1 cellular context compared by ENCODE assay signal in the genomic region with DNA sequence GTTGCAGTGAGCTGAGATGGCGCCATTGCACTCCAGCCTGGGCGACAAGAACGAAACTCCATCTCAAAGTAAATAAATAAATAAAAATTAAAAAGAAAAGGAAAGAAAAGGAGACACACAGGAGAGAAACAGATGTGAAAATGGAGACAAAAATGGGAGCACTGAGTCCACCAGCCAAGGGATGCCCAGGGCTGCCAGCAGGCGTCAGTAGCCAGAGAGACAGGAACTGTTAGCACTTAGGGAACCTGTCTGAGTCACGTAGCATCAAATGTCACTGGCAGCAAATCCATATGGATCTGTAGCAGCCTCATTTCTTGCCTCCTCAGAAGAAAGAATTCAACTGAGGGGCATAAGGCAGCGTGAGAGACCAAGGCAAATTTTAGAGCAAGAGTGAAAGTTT.
TF ChIP-seq lines count a peak whose summit lies in the region.

No MANE protein-coding gene starts in this region.

TF ChIP-seq in H1, 55 proteins besides CTCF, POLR2A, EP300 and RAD21 (continued from another document):
- TF ChIP-seq TEAD4 (IDR thresholded peaks at IDR 0.05; ENCODE audit: low read depth, low read length) (no peak), TAF7 (optimal IDR thresholded peaks at IDR 0.05; ENCODE audit: borderline replicate concordance, low read depth, low read length) (no peak), SP1 (IDR thresholded peaks at IDR 0.05; ENCODE audit: low read depth, low read length) (no peak), TAF1 (IDR thresholded peaks at IDR 0.05; ENCODE audit: low read depth, low read length) (no peak), CREB1 (IDR thresholded peaks at IDR 0.05) (no peak), SIX5 (IDR thresholded peaks at IDR 0.05; ENCODE audit: low read depth, low read length) (no peak), SRF (IDR thresholded peaks at IDR 0.05; ENCODE audit: low read depth, low read length) (no peak), RFX5 (IDR thresholded peaks at IDR 0.05; ENCODE audit: borderline replicate concordance, low read depth, low read length) (no peak), SUZ12 (IDR thresholded peaks at IDR 0.05; ENCODE audit: low read length) (no peak), SIRT6 (IDR thresholded peaks at IDR 0.05; ENCODE audit: low read length) (no peak), EGR1 (IDR thresholded peaks at IDR 0.05; ENCODE audit: borderline replicate concordance, low read depth, low read length) (no peak), YY1 (IDR thresholded peaks at IDR 0.05; ENCODE audit: low read depth, low read length) (no peak)
TF ChIP-seq in H1: peak in this region for 0.
